Comparison of ENCODE assay signal across 7 cellular contexts in the genomic region with DNA sequence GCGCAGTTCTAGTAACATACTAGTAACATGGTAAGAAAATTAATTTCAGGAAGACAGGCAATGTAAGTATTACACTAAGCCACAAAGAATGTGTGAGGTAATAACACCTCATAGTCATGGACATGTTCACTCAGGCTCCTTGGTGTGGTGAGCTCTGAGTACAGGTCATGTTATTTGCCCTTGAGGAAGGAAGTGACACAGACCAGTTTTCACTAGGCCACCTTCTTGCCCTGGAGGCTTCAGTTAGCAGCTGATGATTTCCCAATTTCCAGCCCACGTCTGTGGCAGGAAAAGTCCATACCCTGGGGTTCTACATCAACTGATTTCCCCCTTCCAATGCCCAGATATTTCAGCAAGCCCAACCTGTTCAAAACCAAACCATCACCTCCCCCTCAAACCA. TPM values are rescaled to one million over a fixed set of nuclear protein-coding genes. Genes with fewer than 3 reads are reported as not detected.
DNase-seq lines count a peak whose midpoint lies in the region; ATAC-seq, FAIRE-seq and TF ChIP-seq lines count a peak whose summit lies in the region.

No MANE protein-coding gene starts in this region.

- peaks cover 8% of the 10 kb centered on the region for H3F3A ChIP-seq in SK-N-SH (replicated peaks; ENCODE audit: insufficient read depth)

- TF ChIP-seq RAD21 in SK-N-SH (IDR thresholded peaks at IDR 0.05; ENCODE audit: low read length) = no peak

- CTCF ChIA-PET in SK-N-SH (lab: Yijun Ruan, JAX) = interaction anchor here (1.1 to 3.0 kb wide), 18 partner anchors 10 to 1916 kb away, joined by 3 to 67 read pairs (median 9); partner anchors contain the start of genes ACOT9, PRDX4 and SAT1

- intact Hi-C loops in heart right ventricle (cut with DNase I) = loop anchor here (1.0 to 10.0 kb wide), 13 partner anchors 104 to 209 kb away; partner anchors contain the start of genes SAT1 (in 5 of the 10), EIF2S3 (in 2 of the 10) and KLHL15 (in 2 of the 10)

- H3K79me2 ChIP-seq in SK-N-SH (ENCODE audit: insufficient read depth) = peaks cover 7% of the 10 kb centered on the region; the same call in 1 of the 2 replicates

- POLR2A ChIA-PET in SK-N-SH (lab: Yijun Ruan, JAX) = interaction anchor here (1.7 kb wide), 1 partner anchor 118 kb away, joined by 9 read pairs; the partner anchor contains the start of gene SAT1

- 47% methylated on average over 2 of the region's 2 CpGs for WGBS in SK-N-SH (ENCODE audit: low lambda C conversion rate)
- 55 to 63% methylated on average over 2 of the region's 2 CpGs for WGBS in heart right ventricle, 2 donors

- H3K36me3 ChIP-seq in SK-N-SH (replicated peaks in 1 of 2; ENCODE audit: control insufficient read depth in 1 of 2, insufficient read depth in 2 of 2, low read length in 1 of 2) (no peaks in the 10 kb centered on the region), heart right ventricle (no peaks in the 10 kb centered on the region), subcutaneous abdominal adipose tissue (ENCODE audit: control insufficient read depth in 5 of 5, insufficient read depth in 5 of 5, low read length in 5 of 5) (no peaks in the 10 kb centered on the region)

- H3K9me3 ChIP-seq in SK-N-SH (no peaks in the 10 kb centered on the region), heart right ventricle (no peaks in the 10 kb centered on the region), subcutaneous abdominal adipose tissue (ENCODE audit: control insufficient read depth in 5 of 5, low read length in 5 of 5) (no peaks in the 10 kb centered on the region)

- H3K4me1 ChIP-seq in SK-N-SH (ENCODE audit: control insufficient read depth in 1 of 2, insufficient read depth in 2 of 2, low read depth in 1 of 2, low read length in 1 of 2) (peaks cover 3 to 10% of the 10 kb centered on the region in 2 experiments; a peak in 2 of 4 replicates), heart right ventricle (peaks cover 0 to 41% (median 19%) of the 10 kb centered on the region in 9 donors), subcutaneous abdominal adipose tissue (ENCODE audit: control insufficient read depth in 5 of 5, insufficient read depth in 5 of 5, low read length in 5 of 5) (peaks cover 0 to 38% (median 29%) of the 10 kb centered on the region in 5 donors)

- H3K27me3 ChIP-seq in SK-N-SH (ENCODE audit: insufficient read depth) (no peaks in the 10 kb centered on the region), heart right ventricle (peaks cover 0 to 19% (median 0%) of the 10 kb centered on the region in 7 donors), subcutaneous abdominal adipose tissue (ENCODE audit: control insufficient read depth in 5 of 5, insufficient read depth in 4 of 5, low read length in 5 of 5) (no peaks in the 10 kb centered on the region)

- ATAC-seq in HG03378 (IDR thresholded peaks at IDR 0.05; ENCODE audit: unreplicated experiment) (peak; percentile 40), heart right ventricle (peak in 6 of 8 donors; percentile 15 to 60 (median 56)), HG03039 (IDR thresholded peaks at IDR 0.05; ENCODE audit: unreplicated experiment) (no peak), GM18867 (IDR thresholded peaks at IDR 0.05; ENCODE audit: unreplicated experiment) (no peak)

- H3K9ac ChIP-seq in SK-N-SH (no peak overlapping the region), subcutaneous abdominal adipose tissue (ENCODE audit: low read length in 5 of 5) (no peak overlapping the region)

- TF ChIP-seq CTCF in SK-N-SH (IDR thresholded peaks at IDR 0.05) (no peak), heart right ventricle (IDR thresholded peaks at IDR 0.05) (no peak)

- no peak overlapping the region for H2AFZ ChIP-seq in SK-N-SH (ENCODE audit: low read depth)

- no peak for FAIRE-seq in frontal cortex (lab: Jason Lieb, UNC)

- no peaks in the 10 kb centered on the region for H3K9me2 ChIP-seq in SK-N-SH

- H4K20me1 ChIP-seq in SK-N-SH (ENCODE audit: insufficient read depth) = no peaks in the 10 kb centered on the region

- H3K27ac ChIP-seq in SK-N-SH (ENCODE audit: low read depth in 2 of 2, low read length in 1 of 2) (peak overlapping the region; percentile 13 to 55; a peak in 3 of 4 replicates), heart right ventricle (peak overlapping the region in 9 of 10 donors; percentile 55 to 81 (median 70)), subcutaneous abdominal adipose tissue (ENCODE audit: low read depth, low read length) (peak overlapping the region; percentile 86)

- DNase-seq in SK-N-SH = no peak
- no peak for DNase-seq in heart right ventricle
- no peak for DNase-seq in frontal cortex (ENCODE audit: low spot score in 2 of 2)

- H3K4me3 ChIP-seq in SK-N-SH (ENCODE audit: low read depth in 2 of 2, low read length in 1 of 2) (no peak overlapping the region), heart right ventricle (no peak overlapping the region), subcutaneous abdominal adipose tissue (ENCODE audit: low read depth in 1 of 5, low read length in 5 of 5) (no peak overlapping the region)

- H3K4me2 ChIP-seq in SK-N-SH = 0 out of 2 replicates have a peak overlapping the region, but pooled peaks have one; percentile 1

- no peak for TF ChIP-seq EP300 in SK-N-SH (IDR thresholded peaks at IDR 0.05; ENCODE audit: borderline replicate concordance in 1 of 2, low read depth in 1 of 2, low read length in 1 of 2)

TF ChIP-seq in SK-N-SH, 30 proteins besides CTCF, POLR2A, EP300 and RAD21:
- TF ChIP-seq FOSL2 (IDR thresholded peaks at IDR 0.05; ENCODE audit: borderline replicate concordance, low read depth) = peak; percentile 14; the same call in 1 of the 2 replicates
- TF ChIP-seq, protein P1, sequence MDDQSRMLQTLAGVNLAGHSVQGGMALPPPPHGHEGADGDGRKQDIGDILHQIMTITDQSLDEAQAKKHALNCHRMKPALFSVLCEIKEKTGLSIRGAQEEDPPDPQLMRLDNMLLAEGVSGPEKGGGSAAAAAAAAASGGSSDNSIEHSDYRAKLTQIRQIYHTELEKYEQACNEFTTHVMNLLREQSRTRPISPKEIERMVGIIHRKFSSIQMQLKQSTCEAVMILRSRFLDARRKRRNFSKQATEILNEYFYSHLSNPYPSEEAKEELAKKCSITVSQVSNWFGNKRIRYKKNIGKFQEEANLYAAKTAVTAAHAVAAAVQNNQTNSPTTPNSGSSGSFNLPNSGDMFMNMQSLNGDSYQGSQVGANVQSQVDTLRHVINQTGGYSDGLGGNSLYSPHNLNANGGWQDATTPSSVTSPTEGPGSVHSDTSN (IDR thresholded peaks at IDR 0.05) = no peak

RNA-seq across cellular contexts. Expression of gene APOO, which starts 6.7 kb away (rescaled TPM):
- polyA plus RNA-seq in SK-N-SH (2012; rRNA removed) (20.3 and 22.0 TPM in 2 replicates), heart right ventricle (10 to 100 TPM; 60.9 to 64.9 TPM)
- polyA plus RNA-seq in SK-N-SH (2012; cell fraction: cytosol; rRNA removed) = 26.1 and 31.1 TPM in 2 replicates
- 5.4 and 8.5 TPM in 2 replicates for polyA plus RNA-seq in SK-N-SH (2012; cell fraction: nucleus; rRNA removed)
- total RNA-seq in heart right ventricle (100 to 1,000 TPM in 7 of 10 donors, 10 to 100 TPM in 3; 73.5 to 132 (median 103) TPM), frontal cortex (27.7 TPM)

RNA-seq across cellular contexts. Expression of gene CXorf58, which starts 6.7 kb away (rescaled TPM):
- polyA plus RNA-seq in SK-N-SH (2012; rRNA removed) (not detected in 2 replicates), heart right ventricle (under 1 TPM; 0.09 to 0.29 TPM)
- polyA plus RNA-seq in SK-N-SH (2012; cell fraction: cytosol; rRNA removed) = 0.01 TPM in 2 replicates
- 0.02 TPM in 1 of 2 replicates, not detected in the other for polyA plus RNA-seq in SK-N-SH (2012; cell fraction: nucleus; rRNA removed)
- total RNA-seq in heart right ventricle (1 to 10 TPM in 1 of 10 donors, under 1 TPM in 7, not detected in 2; 0.13 to 1.1 (median 0.33) TPM), frontal cortex (0.82 TPM)

Comparison
In these comparisons a context has a peak if more than half of its experiments do, and no peak if none do; other contexts are left out.
1. ATAC-seq: peak in HG03378 (single experiment) and heart right ventricle (6 of 8); none in HG03039 (single experiment) and GM18867 (single experiment).
2. H3K27ac ChIP-seq: peak in every context shown above with its lines; median percentile 86 in subcutaneous abdominal adipose tissue; 70 in heart right ventricle; 34 in SK-N-SH.